ENCODE assay signal across 11 cellular contexts in genomic region chr11:102139081-102139498, GRCh38. TPM values are rescaled to one million over a fixed set of nuclear protein-coding genes. Genes with fewer than 3 reads are reported as not detected.
DNase-seq lines count a peak whose midpoint lies in the region; ATAC-seq and TF ChIP-seq lines count a peak whose summit lies in the region.
"Had no signal": no experiment of that assay in that cellular context is flagged by ENCODE, and none has a peak within 500 bp of the region (broad histone marks: within the 10 kb centered on the region; RNA-seq: fewer than 3 reads in every experiment).

No MANE protein-coding gene starts in this region.

- H3K9me3 ChIP-seq in HEK293 (ENCODE audit: control insufficient read depth, insufficient read depth, low read depth, low read length) (no peaks in the 10 kb centered on the region), breast epithelium (no peaks in the 10 kb centered on the region), iPS-15b (ENCODE audit: control insufficient read depth, insufficient read depth, low read length) (no peaks in the 10 kb centered on the region), smooth muscle cell (replicated peaks; ENCODE audit: low read depth) (no peaks in the 10 kb centered on the region)

- H4K20me1 ChIP-seq in smooth muscle cell (ENCODE audit: low read depth), result peaks cover 45% of the 10 kb centered on the region

- CTCF ChIA-PET in HEK293 (lab: Yijun Ruan, JAX), result interaction anchor here (0.6 kb wide), 1 partner anchor 251 kb away, joined by 3 read pairs; no protein-coding TSS in a partner anchor

- intact Hi-C loops in breast epithelium (cut with DNase I; ENCODE audit: low total_unique reads), result no loop called here

- H3F3A ChIP-seq in smooth muscle cell (ENCODE audit: low read depth), result peaks cover 40% of the 10 kb centered on the region

- peaks cover 88% of the 10 kb centered on the region for H3K79me2 ChIP-seq in smooth muscle cell (ENCODE audit: low read depth)

- no peak for ATAC-seq in HG02798 (IDR thresholded peaks at IDR 0.05; ENCODE audit: poor library complexity, unreplicated experiment)

- no peak overlapping the region for H3K4me3 ChIP-seq in HEK293 (ENCODE audit: low read depth, low read length)
- H3K4me3 ChIP-seq in breast epithelium, result no peak overlapping the region
- H3K4me3 ChIP-seq in iPS-15b (ENCODE audit: low read depth, low read length), result no peak overlapping the region
- H3K4me3 ChIP-seq in smooth muscle cell, result peak overlapping the region; percentile 7

- WGBS in smooth muscle cell (ENCODE audit: low lambda C conversion rate), result 6% methylated on average over 3 of the region's 3 CpGs

- H3K9ac ChIP-seq in iPS-15b (ENCODE audit: low read depth, low read length) (peak overlapping the region; percentile 2), smooth muscle cell (ENCODE audit: low read depth) (peak overlapping the region; percentile 70)

- H3K27ac ChIP-seq in HEK293 (ENCODE audit: extremely low read depth, low read depth, low read length), result no peak overlapping the region
- peak overlapping the region; percentile 41 to 53 for H3K27ac ChIP-seq in breast epithelium
- peak overlapping the region; percentile 97 for H3K27ac ChIP-seq in smooth muscle cell (ENCODE audit: low read depth)

- peak overlapping the region; percentile 80 for H3K4me2 ChIP-seq in smooth muscle cell

- H3K36me3 ChIP-seq in HEK293 (ENCODE audit: control insufficient read depth in 2 of 2, insufficient read depth in 1 of 2, low read length in 2 of 2) (no peaks in the 10 kb centered on the region), breast epithelium (no peaks in the 10 kb centered on the region), iPS-15b (ENCODE audit: control insufficient read depth, insufficient read depth, low read length) (no peaks in the 10 kb centered on the region), smooth muscle cell (ENCODE audit: low read depth) (no peaks in the 10 kb centered on the region)

- no peak overlapping the region for H2AFZ ChIP-seq in smooth muscle cell (ENCODE audit: low read depth)

- POLR2A ChIA-PET in HEK293 (lab: Yijun Ruan, JAX), result no interaction called here

- TF ChIP-seq POLR2A in breast epithelium (IDR thresholded peaks at IDR 0.05), result no peak

- H3K27me3 ChIP-seq in breast epithelium (no peaks in the 10 kb centered on the region), iPS-15b (ENCODE audit: control insufficient read depth, insufficient read depth, low read length) (no peaks in the 10 kb centered on the region), smooth muscle cell (ENCODE audit: low read depth) (no peaks in the 10 kb centered on the region)

- H3K4me1 ChIP-seq in HEK293 (ENCODE audit: control insufficient read depth, insufficient read depth, low read length) (no peaks in the 10 kb centered on the region), breast epithelium (no peaks in the 10 kb centered on the region), iPS-15b (ENCODE audit: control insufficient read depth, insufficient read depth, low read length) (peaks cover 9% of the 10 kb centered on the region), smooth muscle cell (ENCODE audit: low read depth) (peaks cover 29% of the 10 kb centered on the region)

- DNase-seq in breast epithelium (ENCODE audit: low spot score in 2 of 2) (no peak), smooth muscle cell (lab: John Stamatoyannopoulos, UW; ENCODE audit: unreplicated experiment) (no peak), mesenteric fat pad (ENCODE audit: low spot score) (no peak), Kasumi-1 (lab: John Stamatoyannopoulos, UW) (no peak)
- DNase-seq in activated CD4-positive, alpha-beta T cell treated with anti-CD3 and anti-CD28 coated beads for 4 hours, result no peak
- DNase-seq: activated CD4-positive, alpha-beta T cell treated with anti-CD3 and anti-CD28 coated beads for 1 hour; central memory CD4-positive, alpha-beta T cell; NCI-H526 had no signal

- no peak for TF ChIP-seq CTCF in HEK293 (tag by site-specific recombination; IDR thresholded peaks at IDR 0.05)
- TF ChIP-seq CTCF in breast epithelium (IDR thresholded peaks at IDR 0.05), result no peak
- TF ChIP-seq CTCF in smooth muscle cell (IDR thresholded peaks at IDR 0.05; ENCODE audit: borderline replicate concordance, insufficient read depth, poor library complexity, severe bottlenecking), result no peak

TF ChIP-seq in HEK293, 187 proteins besides CTCF, POLR2A, EP300 and RAD21:
- no peak for TF ChIP-seq ZNF830 (tag by site-specific recombination; IDR thresholded peaks at IDR 0.05; ENCODE audit: low read depth)
- peak; percentile 84; the same call in 1 of the 2 replicates for TF ChIP-seq TRIM28 (IDR thresholded peaks at IDR 0.05; ENCODE audit: borderline replicate concordance, low read length)
- TF ChIP-seq ZNF211 (tag by site-specific recombination; IDR thresholded peaks at IDR 0.05; ENCODE audit: low read depth), result no peak
- TF ChIP-seq ZBTB20 (tag by site-specific recombination; IDR thresholded peaks at IDR 0.05), result no peak
- peak; percentile 49; the same call in 1 of the 2 replicates for TF ChIP-seq FEZF1 (tag by site-specific recombination; IDR thresholded peaks at IDR 0.05)

RNA-seq across cellular contexts. Expression of gene YAP1, which starts 28.8 kb away (rescaled TPM):
- total RNA-seq in breast epithelium, result 100 to 1,000 TPM; 179 to 215 (median 184) TPM
- 136 and 174 TPM in 2 replicates for total RNA-seq in smooth muscle cell
- 25.1 and 28.4 TPM in 2 replicates for polyA plus RNA-seq in smooth muscle cell
- 135 TPM for total RNA-seq in mesenteric fat pad
